In genomic region chr11:2268911-2269600, GRCh38 we compare ENCODE assay signal across 1 cellular context.
A peak's percentile ranks its signal among the peaks of the same experiment; 100 is the strongest.
TF ChIP-seq lines count a peak whose summit lies in the region.

No MANE protein-coding gene starts in this region.

TF ChIP-seq in HepG2, 621 proteins besides CTCF, POLR2A, EP300 and RAD21 (continued from another document and continues in another):
- TF ChIP-seq E2F5 (CRISPR knock-in tag; conservative IDR thresholded peaks at IDR 0.05) (0 out of 2 replicates have a peak, but pooled peaks have one; percentile 12), KLF12 (CRISPR knock-in tag; IDR thresholded peaks at IDR 0.05; ENCODE audit: borderline replicate concordance) (0 out of 2 replicates have a peak, but pooled peaks have one; percentile 32), ZFYVE20 (CRISPR knock-in tag; IDR thresholded peaks at IDR 0.05; ENCODE audit: borderline replicate concordance, low read depth) (no peak), RNF2 (conservative IDR thresholded peaks at IDR 0.05; ENCODE audit: low read depth) (no peak), HMG20A (CRISPR knock-in tag; IDR thresholded peaks at IDR 0.05; ENCODE audit: borderline replicate concordance) (peak; percentile 38; the same call in 1 of the 2 replicates), RARG (CRISPR knock-in tag; IDR thresholded peaks at IDR 0.05; ENCODE audit: low read depth) (no peak), ZNF644 (CRISPR knock-in tag; IDR thresholded peaks at IDR 0.05; ENCODE audit: low read depth) (no peak), ZNF816 (CRISPR knock-in tag; IDR thresholded peaks at IDR 0.05; ENCODE audit: borderline replicate concordance) (no peak), ZNF430 (CRISPR knock-in tag; IDR thresholded peaks at IDR 0.05) (peak; percentile 59; the same call in 1 of the 2 replicates), ZNF124 (CRISPR knock-in tag; IDR thresholded peaks at IDR 0.05) (0 out of 2 replicates have a peak, but pooled peaks have one; percentile 46), ZNF788 (CRISPR knock-in tag; IDR thresholded peaks at IDR 0.05; ENCODE audit: borderline replicate concordance) (no peak; the same call in 1 of the 2 replicates), ZNF33B (CRISPR knock-in tag; IDR thresholded peaks at IDR 0.05) (0 out of 2 replicates have a peak, but pooled peaks have one; percentile 60), ZNF773 (CRISPR knock-in tag; IDR thresholded peaks at IDR 0.05; ENCODE audit: borderline replicate concordance) (no peak), ZNF260 (CRISPR knock-in tag; IDR thresholded peaks at IDR 0.05; ENCODE audit: borderline replicate concordance, low read depth) (no peak), TBL1XR1 (IDR thresholded peaks at IDR 0.05; ENCODE audit: borderline replicate concordance, low read length, partially characterized antibody) (no peak), PHF20 (CRISPR knock-in tag; IDR thresholded peaks at IDR 0.05) (no peak), HNRNPK (IDR thresholded peaks at IDR 0.05; ENCODE audit: low read depth, low read length, poor library complexity, severe bottlenecking) (no peak), ZNF674 (CRISPR knock-in tag; IDR thresholded peaks at IDR 0.05; ENCODE audit: low read depth) (no peak), KIAA2018 (CRISPR knock-in tag; IDR thresholded peaks at IDR 0.05; ENCODE audit: borderline replicate concordance) (no peak), XRCC5 (optimal IDR thresholded peaks at IDR 0.05; ENCODE audit: low read length) (peak; percentile 17), ZNF281 (CRISPR knock-in tag; IDR thresholded peaks at IDR 0.05; ENCODE audit: borderline replicate concordance) (no peak), ZNF501 (CRISPR knock-in tag; IDR thresholded peaks at IDR 0.05) (no peak), ONECUT2 (CRISPR knock-in tag; IDR thresholded peaks at IDR 0.05) (no peak), ZMYM2 (CRISPR knock-in tag; IDR thresholded peaks at IDR 0.05) (no peak), ZNF614 (CRISPR knock-in tag; IDR thresholded peaks at IDR 0.05; ENCODE audit: borderline replicate concordance) (peak; percentile 65; the same call in 1 of the 2 replicates), ZNF136 (CRISPR knock-in tag; IDR thresholded peaks at IDR 0.05; ENCODE audit: low read depth) (no peak)
- TF ChIP-seq, protein P1, sequence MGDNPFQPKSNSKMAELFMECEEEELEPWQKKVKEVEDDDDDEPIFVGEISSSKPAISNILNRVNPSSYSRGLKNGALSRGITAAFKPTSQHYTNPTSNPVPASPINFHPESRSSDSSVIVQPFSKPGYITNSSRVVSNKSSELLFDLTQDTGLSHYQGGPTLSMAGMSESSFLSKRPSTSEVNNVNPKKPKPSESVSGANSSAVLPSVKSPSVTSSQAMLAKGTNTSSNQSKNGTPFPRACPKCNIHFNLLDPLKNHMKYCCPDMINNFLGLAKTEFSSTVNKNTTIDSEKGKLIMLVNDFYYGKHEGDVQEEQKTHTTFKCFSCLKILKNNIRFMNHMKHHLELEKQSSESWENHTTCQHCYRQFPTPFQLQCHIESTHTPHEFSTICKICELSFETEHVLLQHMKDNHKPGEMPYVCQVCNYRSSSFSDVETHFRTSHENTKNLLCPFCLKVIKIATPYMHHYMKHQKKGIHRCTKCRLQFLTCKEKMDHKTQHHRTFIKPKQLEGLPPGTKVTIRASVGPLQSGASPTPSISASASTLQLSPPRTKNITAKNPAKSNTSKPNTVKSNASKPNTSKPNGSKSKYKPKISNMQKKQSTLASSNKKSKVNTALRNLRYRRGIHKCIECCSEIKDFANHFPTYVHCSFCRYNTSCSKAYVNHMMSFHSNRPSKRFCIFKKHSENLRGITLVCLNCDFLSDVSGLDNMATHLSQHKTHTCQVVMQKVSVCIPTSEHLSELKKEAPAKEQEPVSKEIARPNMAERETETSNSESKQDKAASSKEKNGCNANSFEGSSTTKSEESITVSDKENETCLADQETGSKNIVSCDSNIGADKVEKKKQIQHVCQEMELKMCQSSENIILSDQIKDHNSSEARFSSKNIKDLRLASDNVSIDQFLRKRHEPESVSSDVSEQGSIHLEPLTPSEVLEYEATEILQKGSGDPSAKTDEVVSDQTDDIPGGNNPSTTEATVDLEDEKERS (CRISPR knock-in tag; IDR thresholded peaks at IDR 0.05): no peak
- TF ChIP-seq, protein P2, sequence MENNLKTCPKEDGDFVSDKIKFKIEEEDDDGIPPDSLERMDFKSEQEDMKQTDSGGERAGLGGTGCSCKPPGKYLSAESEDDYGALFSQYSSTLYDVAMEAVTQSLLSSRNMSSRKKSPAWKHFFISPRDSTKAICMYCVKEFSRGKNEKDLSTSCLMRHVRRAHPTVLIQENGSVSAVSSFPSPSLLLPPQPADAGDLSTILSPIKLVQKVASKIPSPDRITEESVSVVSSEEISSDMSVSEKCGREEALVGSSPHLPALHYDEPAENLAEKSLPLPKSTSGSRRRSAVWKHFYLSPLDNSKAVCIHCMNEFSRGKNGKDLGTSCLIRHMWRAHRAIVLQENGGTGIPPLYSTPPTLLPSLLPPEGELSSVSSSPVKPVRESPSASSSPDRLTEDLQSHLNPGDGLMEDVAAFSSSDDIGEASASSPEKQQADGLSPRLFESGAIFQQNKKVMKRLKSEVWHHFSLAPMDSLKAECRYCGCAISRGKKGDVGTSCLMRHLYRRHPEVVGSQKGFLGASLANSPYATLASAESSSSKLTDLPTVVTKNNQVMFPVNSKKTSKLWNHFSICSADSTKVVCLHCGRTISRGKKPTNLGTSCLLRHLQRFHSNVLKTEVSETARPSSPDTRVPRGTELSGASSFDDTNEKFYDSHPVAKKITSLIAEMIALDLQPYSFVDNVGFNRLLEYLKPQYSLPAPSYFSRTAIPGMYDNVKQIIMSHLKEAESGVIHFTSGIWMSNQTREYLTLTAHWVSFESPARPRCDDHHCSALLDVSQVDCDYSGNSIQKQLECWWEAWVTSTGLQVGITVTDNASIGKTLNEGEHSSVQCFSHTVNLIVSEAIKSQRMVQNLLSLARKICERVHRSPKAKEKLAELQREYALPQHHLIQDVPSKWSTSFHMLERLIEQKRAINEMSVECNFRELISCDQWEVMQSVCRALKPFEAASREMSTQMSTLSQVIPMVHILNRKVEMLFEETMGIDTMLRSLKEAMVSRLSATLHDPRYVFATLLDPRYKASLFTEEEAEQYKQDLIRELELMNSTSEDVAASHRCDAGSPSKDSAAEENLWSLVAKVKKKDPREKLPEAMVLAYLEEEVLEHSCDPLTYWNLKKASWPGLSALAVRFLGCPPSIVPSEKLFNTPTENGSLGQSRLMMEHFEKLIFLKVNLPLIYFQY (CRISPR knock-in tag; IDR thresholded peaks at IDR 0.05; ENCODE audit: borderline replicate concordance): no peak
- TF ChIP-seq, protein P3, sequence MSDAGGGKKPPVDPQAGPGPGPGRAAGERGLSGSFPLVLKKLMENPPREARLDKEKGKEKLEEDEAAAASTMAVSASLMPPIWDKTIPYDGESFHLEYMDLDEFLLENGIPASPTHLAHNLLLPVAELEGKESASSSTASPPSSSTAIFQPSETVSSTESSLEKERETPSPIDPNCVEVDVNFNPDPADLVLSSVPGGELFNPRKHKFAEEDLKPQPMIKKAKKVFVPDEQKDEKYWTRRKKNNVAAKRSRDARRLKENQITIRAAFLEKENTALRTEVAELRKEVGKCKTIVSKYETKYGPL (CRISPR knock-in tag; IDR thresholded peaks at IDR 0.05): no peak
- TF ChIP-seq, protein P4, sequence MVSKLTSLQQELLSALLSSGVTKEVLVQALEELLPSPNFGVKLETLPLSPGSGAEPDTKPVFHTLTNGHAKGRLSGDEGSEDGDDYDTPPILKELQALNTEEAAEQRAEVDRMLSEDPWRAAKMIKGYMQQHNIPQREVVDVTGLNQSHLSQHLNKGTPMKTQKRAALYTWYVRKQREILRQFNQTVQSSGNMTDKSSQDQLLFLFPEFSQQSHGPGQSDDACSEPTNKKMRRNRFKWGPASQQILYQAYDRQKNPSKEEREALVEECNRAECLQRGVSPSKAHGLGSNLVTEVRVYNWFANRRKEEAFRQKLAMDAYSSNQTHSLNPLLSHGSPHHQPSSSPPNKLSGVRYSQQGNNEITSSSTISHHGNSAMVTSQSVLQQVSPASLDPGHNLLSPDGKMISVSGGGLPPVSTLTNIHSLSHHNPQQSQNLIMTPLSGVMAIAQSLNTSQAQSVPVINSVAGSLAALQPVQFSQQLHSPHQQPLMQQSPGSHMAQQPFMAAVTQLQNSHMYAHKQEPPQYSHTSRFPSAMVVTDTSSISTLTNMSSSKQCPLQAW (CRISPR knock-in tag; IDR thresholded peaks at IDR 0.05): 0 out of 2 replicates have a peak, but pooled peaks have one; percentile 61
- TF ChIP-seq, protein P5, sequence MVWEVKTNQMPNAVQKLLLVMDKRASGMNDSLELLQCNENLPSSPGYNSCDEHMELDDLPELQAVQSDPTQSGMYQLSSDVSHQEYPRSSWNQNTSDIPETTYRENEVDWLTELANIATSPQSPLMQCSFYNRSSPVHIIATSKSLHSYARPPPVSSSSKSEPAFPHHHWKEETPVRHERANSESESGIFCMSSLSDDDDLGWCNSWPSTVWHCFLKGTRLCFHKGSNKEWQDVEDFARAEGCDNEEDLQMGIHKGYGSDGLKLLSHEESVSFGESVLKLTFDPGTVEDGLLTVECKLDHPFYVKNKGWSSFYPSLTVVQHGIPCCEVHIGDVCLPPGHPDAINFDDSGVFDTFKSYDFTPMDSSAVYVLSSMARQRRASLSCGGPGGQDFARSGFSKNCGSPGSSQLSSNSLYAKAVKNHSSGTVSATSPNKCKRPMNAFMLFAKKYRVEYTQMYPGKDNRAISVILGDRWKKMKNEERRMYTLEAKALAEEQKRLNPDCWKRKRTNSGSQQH (CRISPR knock-in tag; IDR thresholded peaks at IDR 0.05; ENCODE audit: low read depth): no peak
